32 cellular contexts compared by ENCODE assay signal in genomic region chr12:102911320-102911719, GRCh38. TPM values are rescaled to one million over a fixed set of nuclear protein-coding genes. Genes with fewer than 3 reads are reported as not detected.
"Had no signal": no experiment of that assay in that cellular context is flagged by ENCODE, and none has a peak within 500 bp of the region (broad histone marks: within the 10 kb centered on the region; RNA-seq: fewer than 3 reads in every experiment).

No MANE protein-coding gene starts in this region.

- H3K4me1 ChIP-seq: colonic mucosa, esophagus squamous epithelium, gastrocnemius medialis, heart right ventricle, left ventricle myocardium inferior, lower lobe of right lung had no signal

- DNase-seq: colonic mucosa; cortex of kidney; effector CD8-positive, alpha-beta T cell; effector memory CD8-positive, alpha-beta T cell; endodermal cell; erythroblast; esophagus squamous epithelium; foreskin fibroblast; foreskin melanocyte; gastrocnemius medialis; glutamatergic neuron; head of caudate nucleus; heart right ventricle; hippocampal formation; left cardiac atrium; left ventricle myocardium inferior; lower lobe of right lung; mesenchymal stem cell; mucosa of descending colon had no signal

- H3K36me3 Mint-ChIP-seq: mesothelial cell of epicardium had no signal

- H3K9me3 Mint-ChIP-seq: dendritic cell treated with granulocyte-macrophage colony-stimulating factor and Interleukin-4, amounts not matched to agents 40 ng/mL and 50 ng/mL, for 4 days; effector memory CD8-positive, alpha-beta T cell; endodermal cell; mesothelial cell of epicardium had no signal

- H3K27ac Mint-ChIP-seq: dendritic cell treated with granulocyte-macrophage colony-stimulating factor and Interleukin-4, amounts not matched to agents 40 ng/mL and 50 ng/mL, for 4 days; effector memory CD8-positive, alpha-beta T cell; endodermal cell; mesothelial cell of epicardium had no signal

- H3K4me1 Mint-ChIP-seq: endodermal cell, mesothelial cell of epicardium had no signal

- H3K36me3 ChIP-seq: colonic mucosa, esophagus squamous epithelium, gastrocnemius medialis, heart right ventricle, left ventricle myocardium inferior, lower lobe of right lung had no signal

- ATAC-seq: effector memory CD8-positive, alpha-beta T cell; esophagus mucosa; gastrocnemius medialis; heart right ventricle; left cardiac atrium; lower lobe of right lung; mucosa of descending colon had no signal

- H3K27ac ChIP-seq: colonic mucosa, epithelial cell of prostate, esophagus squamous epithelium, gastrocnemius medialis, heart right ventricle, left ventricle myocardium inferior, lower lobe of right lung had no signal

- H3K9me3 ChIP-seq: colonic mucosa, esophagus squamous epithelium, gastrocnemius medialis, heart right ventricle, left ventricle myocardium inferior, lower lobe of right lung, mucosa of descending colon had no signal

- H3K4me3 ChIP-seq: colonic mucosa, esophagus squamous epithelium, gastrocnemius medialis, heart right ventricle, left ventricle myocardium inferior, lower lobe of right lung, mucosa of descending colon had no signal

- H3K4me3 Mint-ChIP-seq: dendritic cell treated with granulocyte-macrophage colony-stimulating factor and Interleukin-4, amounts not matched to agents 40 ng/mL and 50 ng/mL, for 4 days; effector memory CD8-positive, alpha-beta T cell; endodermal cell; mesothelial cell of epicardium had no signal

- H3K27me3 ChIP-seq: colonic mucosa, gastrocnemius medialis had no signal

RNA-seq across cellular contexts. Expression of gene PAH, which starts 5.7 kb away (rescaled TPM):
- total RNA-seq: chondrocyte, dermis microvascular lymphatic vessel endothelial cell, esophagus mucosa, esophagus squamous epithelium, glomerular endothelial cell, heart right ventricle, left ventricle myocardium inferior, lower leg skin, lower lobe of right lung, lung microvascular endothelial cell, mesenteric fat pad, mesothelial cell of epicardium, mucosa of descending colon, myocyte had no signal
- polyA plus RNA-seq: heart right ventricle, keratinocyte had no signal

RNA-seq across cellular contexts. Expression of gene ASCL1, which starts 46.2 kb away (rescaled TPM):
- total RNA-seq: chondrocyte, dermis microvascular lymphatic vessel endothelial cell, endodermal cell, esophagus mucosa, esophagus squamous epithelium, glomerular endothelial cell, heart right ventricle, kidney epithelial cell, left cardiac atrium, left ventricle myocardium inferior, lower leg skin, lung microvascular endothelial cell, mesenteric fat pad, mesothelial cell of epicardium, myocyte had no signal
- polyA plus RNA-seq: heart right ventricle, keratinocyte had no signal
